ENCODE assay signal across 1 cellular context in genomic region chr1:160342953-160343869, GRCh38.
TF ChIP-seq lines count a peak whose summit lies in the region.

TSS of gene COPA (minus strand) at chr1:160343250. CDS start at chr1:160343170, 80 bp downstream.
TSS of gene NCSTN (plus strand) at chr1:160343383. CDS start at chr1:160343397, 14 bp downstream.

TF ChIP-seq in HepG2, 621 proteins besides CTCF, POLR2A, EP300 and RAD21 (continued from another document and continues in another):
- TF ChIP-seq ZNF318 (CRISPR knock-in tag; IDR thresholded peaks at IDR 0.05) (no peak), ELF3 (CRISPR knock-in tag; IDR thresholded peaks at IDR 0.05) (peak; percentile 86), ZNF121 (CRISPR knock-in tag; IDR thresholded peaks at IDR 0.05) (no peak), SATB2 (CRISPR knock-in tag; IDR thresholded peaks at IDR 0.05) (no peak), TARDBP (CRISPR knock-in tag; IDR thresholded peaks at IDR 0.05) (0 out of 2 replicates have a peak, but pooled peaks have one; percentile 40), MYNN (CRISPR knock-in tag; IDR thresholded peaks at IDR 0.05; ENCODE audit: low read depth) (peak; percentile 66; the same call in 1 of the 2 replicates), ZNF253 (CRISPR knock-in tag; IDR thresholded peaks at IDR 0.05; ENCODE audit: borderline replicate concordance) (0 out of 2 replicates have a peak, but pooled peaks have one; percentile 55), CENPT (CRISPR knock-in tag; IDR thresholded peaks at IDR 0.05; ENCODE audit: low read depth) (no peak), SOX5 (CRISPR knock-in tag; IDR thresholded peaks at IDR 0.05; ENCODE audit: borderline replicate concordance) (peak; percentile 22; the same call in 1 of the 2 replicates), CEBPZ (IDR thresholded peaks at IDR 0.05; ENCODE audit: low read length) (no peak), U2AF1 (optimal IDR thresholded peaks at IDR 0.05; ENCODE audit: low read depth, low read length) (peak; percentile 90), ZNF724P (CRISPR knock-in tag; IDR thresholded peaks at IDR 0.05; ENCODE audit: borderline replicate concordance) (no peak), ZNF619 (CRISPR knock-in tag; IDR thresholded peaks at IDR 0.05) (peak; percentile 40; the same call in 1 of the 2 replicates), FOXA1 (IDR thresholded peaks at IDR 0.05) (no peak), FOXA1 (CRISPR knock-in tag; IDR thresholded peaks at IDR 0.05) (no peak), ISX (CRISPR knock-in tag; conservative IDR thresholded peaks at IDR 0.05) (no peak), UBTF (CRISPR knock-in tag; IDR thresholded peaks at IDR 0.05) (peak; percentile 49; the same call in 1 of the 2 replicates), ZNF772 (CRISPR knock-in tag; IDR thresholded peaks at IDR 0.05) (peak; percentile 84), ATF2 (CRISPR knock-in tag; IDR thresholded peaks at IDR 0.05) (peak; percentile 40; the same call in 1 of the 2 replicates), SMAD9 (CRISPR knock-in tag; IDR thresholded peaks at IDR 0.05) (0 out of 2 replicates have a peak, but pooled peaks have one; percentile 22), ZNF670 (CRISPR knock-in tag; IDR thresholded peaks at IDR 0.05; ENCODE audit: borderline replicate concordance) (no peak), CHD2 (IDR thresholded peaks at IDR 0.05; ENCODE audit: low read depth, low read length) (0 out of 2 replicates have a peak, but pooled peaks have one; percentile 27), ZNF335 (CRISPR knock-in tag; IDR thresholded peaks at IDR 0.05) (no peak), DZIP1 (CRISPR knock-in tag; IDR thresholded peaks at IDR 0.05) (no peak), ZNF362 (CRISPR knock-in tag; IDR thresholded peaks at IDR 0.05; ENCODE audit: borderline replicate concordance) (no peak), SMAD1 (CRISPR knock-in tag; IDR thresholded peaks at IDR 0.05; ENCODE audit: borderline replicate concordance, low read depth) (no peak; the same call in 1 of the 2 replicates), SAP130 (CRISPR knock-in tag; IDR thresholded peaks at IDR 0.05; ENCODE audit: low read depth) (peak; percentile 97), DPF2 (CRISPR knock-in tag; IDR thresholded peaks at IDR 0.05; ENCODE audit: borderline replicate concordance, low read depth) (0 out of 2 replicates have a peak, but pooled peaks have one; percentile 13), MNT (IDR thresholded peaks at IDR 0.05) (no peak), MLXIP (CRISPR knock-in tag; IDR thresholded peaks at IDR 0.05; ENCODE audit: borderline replicate concordance) (no peak), ZFP36L1 (CRISPR knock-in tag; IDR thresholded peaks at IDR 0.05) (peak; percentile 74)
